Comparison of ENCODE assay signal across 14 cellular contexts in the genomic region with DNA sequence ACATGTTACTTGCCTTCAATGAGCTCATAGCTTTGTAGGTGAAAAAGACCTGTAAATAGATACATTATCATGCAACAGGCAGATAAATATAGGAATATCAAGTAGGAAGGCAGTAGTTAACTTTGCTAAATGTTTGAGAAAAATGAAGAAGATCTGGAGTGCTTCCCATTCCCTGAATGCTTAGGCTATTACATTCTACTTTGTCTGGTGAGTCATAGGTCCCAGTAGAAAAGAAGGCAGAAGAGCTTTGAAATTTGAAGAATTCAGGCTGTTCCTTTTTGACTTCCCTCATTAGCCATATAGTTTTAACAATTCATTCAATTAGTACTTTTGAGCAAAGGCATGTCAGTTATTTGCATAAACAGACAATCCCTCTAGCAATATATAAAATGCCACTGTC.
DNase-seq lines count a peak whose midpoint lies in the region; ATAC-seq, FAIRE-seq and TF ChIP-seq lines count a peak whose summit lies in the region.
"Had no signal": no experiment of that assay in that cellular context is flagged by ENCODE, and none has a peak within 500 bp of the region (broad histone marks: within the 10 kb centered on the region; RNA-seq: fewer than 3 reads in every experiment).

No MANE protein-coding gene starts in this region.

- H3K4me3 Mint-ChIP-seq in GM23338 (no peak overlapping the region), WTC11 (no peak overlapping the region)
- H3K4me3 Mint-ChIP-seq: activated T-cell treated with anti-CD3 and anti-CD28 coated beads, Interleukin-2, amount 50 U/mL, for 72 hours had no signal

- no peak overlapping the region for H2AFZ ChIP-seq in GM23338
- no peak overlapping the region for H2AFZ ChIP-seq in HepG2 (ENCODE audit: low read length)

- peak; percentile 48 for DNase-seq in GM23338 (ENCODE audit: low spot score)
- no peak for DNase-seq in WTC11 (ENCODE audit: low spot score)
- DNase-seq in glomerular visceral epithelial cell (ENCODE audit: extremely low spot score) = peak; percentile 46
- DNase-seq in HepG2 (ENCODE audit: low spot score) = no peak
- DNase-seq in ecto neural progenitor cell (ENCODE audit: low spot score) = no peak
- DNase-seq in NCI-H1694 treated with DMSO at 0.1 percent for 48 hours (lab: John Stamatoyannopoulos, UW) = no peak
- DNase-seq in activated gamma-delta T cell treated with Interleukin-2 at 50 U/mL for 16 hours = no peak
- DNase-seq: activated CD4-positive, alpha-beta T cell treated with anti-CD3 and anti-CD28 coated beads for 4 hours; activated T-cell treated with anti-CD3 and anti-CD28 coated beads, Interleukin-2, amount 50 U/mL, for 72 hours; COR-L47; MM.1S; stimulated activated naive CD8-positive, alpha-beta T cell treated with anti-CD3 and anti-CD28 coated beads, Interleukin-15, Interleukin-2, amounts not matched to agents 100 U/mL and 50 U/mL, for 24 hours had no signal

- no peaks in the 10 kb centered on the region for H3K36me3 ChIP-seq in GM23338 (ENCODE audit: insufficient read depth)
- H3K36me3 ChIP-seq in skeletal muscle satellite cell (ENCODE audit: insufficient read depth, low read length) = no peaks in the 10 kb centered on the region
- H3K36me3 ChIP-seq in HepG2 (replicated peaks in 1 of 2; ENCODE audit: control insufficient read depth in 1 of 2, insufficient read depth in 2 of 2, low read length in 2 of 2) = no peaks in the 10 kb centered on the region
- H3K36me3 ChIP-seq: ascending aorta had no signal

- H4K20me1 ChIP-seq in GM23338 (replicated peaks; ENCODE audit: insufficient read depth) = no peaks in the 10 kb centered on the region
- H4K20me1 ChIP-seq in HepG2 (ENCODE audit: insufficient read depth, low read length) = no peaks in the 10 kb centered on the region

- TF ChIP-seq CTCF in GM23338 (conservative IDR thresholded peaks at IDR 0.05; ENCODE audit: low read depth in 2 of 2) (no peak), WTC11 (IDR thresholded peaks at IDR 0.05) (no peak), HepG2 (CRISPR knock-in tag; IDR thresholded peaks at IDR 0.05) (no peak)

- H3K9me2 ChIP-seq in GM23338 (ENCODE audit: insufficient read depth) = no peaks in the 10 kb centered on the region

- no peak overlapping the region for H3K9ac ChIP-seq in skeletal muscle satellite cell (ENCODE audit: low read depth, low read length)
- H3K9ac ChIP-seq in HepG2 (ENCODE audit: insufficient read depth, low read depth, low read length) = no peak overlapping the region

- H3K4me1 ChIP-seq in GM23338 (ENCODE audit: insufficient read depth) = peaks cover 11% of the 10 kb centered on the region; the same call in 1 of the 2 replicates
- H3K4me1 ChIP-seq in skeletal muscle satellite cell (ENCODE audit: control insufficient read depth, insufficient read depth, low read length) = peaks cover 24% of the 10 kb centered on the region
- H3K4me1 ChIP-seq in HepG2 (ENCODE audit: insufficient read depth, low read length) = no peaks in the 10 kb centered on the region
- H3K4me1 ChIP-seq: ascending aorta had no signal

- H3K9me3 Mint-ChIP-seq in GM23338 (peaks cover 5% of the 10 kb centered on the region; the same call in 2 of the 3 replicates), WTC11 (peaks cover 19% of the 10 kb centered on the region)

- ATAC-seq in GM23338 (no peak), WTC11 (0 out of 2 replicates have a peak, but pooled peaks have one; percentile 32), HepG2 (no peak)
- ATAC-seq: activated T-cell treated with anti-CD3 and anti-CD28 coated beads, Interleukin-2, amount 50 U/mL, for 72 hours; stimulated activated naive CD8-positive, alpha-beta T cell treated with anti-CD3 and anti-CD28 coated beads, Interleukin-15, Interleukin-2, amounts not matched to agents 100 U/mL and 50 U/mL, for 24 hours had no signal

- POLR2A ChIA-PET in WTC11 (lab: Charles Lee) = no interaction called here
- POLR2A ChIA-PET in HepG2 (lab: Yijun Ruan, JAX) = no interaction called here

- H3K4me2 ChIP-seq in GM23338 (peak overlapping the region; percentile 7; the same call in 1 of the 2 replicates), skeletal muscle satellite cell (ENCODE audit: low read length) (peak overlapping the region; percentile 11), HepG2 (ENCODE audit: low read depth, low read length) (no peak overlapping the region)

- TF ChIP-seq RAD21 in HepG2 (CRISPR knock-in tag; IDR thresholded peaks at IDR 0.05) = no peak

- H3K27ac Mint-ChIP-seq in GM23338 (peak overlapping the region; percentile 22; the same call in 1 of the 2 replicates), WTC11 (no peak overlapping the region)
- H3K27ac Mint-ChIP-seq: activated T-cell treated with anti-CD3 and anti-CD28 coated beads, Interleukin-2, amount 50 U/mL, for 72 hours had no signal

- CTCF ChIA-PET in WTC11 (lab: Charles Lee) = interaction anchor here (0.6 to 1.0 kb wide), 2 partner anchors 35 to 642 kb away, joined by 3 to 4 read pairs; no protein-coding TSS in a partner anchor
- CTCF ChIA-PET in HepG2 (lab: Yijun Ruan, JAX; ENCODE audit: low intra/inter-chr PET ratio, low total read pairs) = no interaction called here

- BruUV-seq in HepG2 (replicated peaks; lab: Mats Ljungman, UMichigan) = no TSS peak

- H3K4me1 Mint-ChIP-seq in GM23338 (peaks cover 13% of the 10 kb centered on the region), WTC11 (peaks cover 23% of the 10 kb centered on the region)

- TF ChIP-seq POLR2A in HepG2 (IDR thresholded peaks at IDR 0.05; ENCODE audit: insufficient read depth in 1 of 2, low read depth in 2 of 2, low read length in 2 of 2) = no peak

- no peaks in the 10 kb centered on the region for H3K27me3 ChIP-seq in GM23338 (ENCODE audit: insufficient read depth)
- no peaks in the 10 kb centered on the region for H3K27me3 ChIP-seq in skeletal muscle satellite cell (ENCODE audit: control insufficient read depth, insufficient read depth, low read length)
- H3K27me3 ChIP-seq in HepG2 (ENCODE audit: control insufficient read depth in 1 of 2, insufficient read depth in 2 of 2, low read length in 2 of 2) = no peaks in the 10 kb centered on the region
- H3K27me3 ChIP-seq: ascending aorta had no signal

- intact Hi-C loops in HepG2 (cut with micrococcal nuclease; ENCODE audit: unreplicated experiment) = no loop called here

- no peak overlapping the region for H3K4me3 ChIP-seq in GM23338
- H3K4me3 ChIP-seq in skeletal muscle satellite cell (ENCODE audit: low read length) = no peak overlapping the region
- H3K4me3 ChIP-seq in HepG2 (replicated peaks in 1 of 3; ENCODE audit: insufficient read depth in 1 of 3, low read depth in 2 of 3, low read length in 3 of 3) = no peak overlapping the region
- H3K4me3 ChIP-seq: ascending aorta had no signal

- H3K9me3 ChIP-seq in skeletal muscle satellite cell (replicated peaks; ENCODE audit: low read length) (no peaks in the 10 kb centered on the region), HepG2 (ENCODE audit: low read length) (no peaks in the 10 kb centered on the region)
- H3K9me3 ChIP-seq: ascending aorta had no signal

- H3K79me2 ChIP-seq in GM23338 (replicated peaks; ENCODE audit: insufficient read depth) (no peaks in the 10 kb centered on the region), HepG2 (ENCODE audit: insufficient read depth, low read length) (no peaks in the 10 kb centered on the region)

- H3K27me3 Mint-ChIP-seq in GM23338 (ENCODE audit: insufficient read depth, low read depth, poor library complexity) (peaks cover 3% of the 10 kb centered on the region), WTC11 (ENCODE audit: low read depth) (no peaks in the 10 kb centered on the region)

- H3K36me3 Mint-ChIP-seq in GM23338 (ENCODE audit: low read depth) = 0 out of 3 replicates have a peak, but pooled peaks cover 4% of the 10 kb centered on the region
- no peaks in the 10 kb centered on the region for H3K36me3 Mint-ChIP-seq in WTC11

- in situ Hi-C loops in HepG2 (cut with HindIII; ENCODE audit: extremely low pct_ligation_motif_present, low pct_unique_long_range_greater_than_20kb) = no loop called here

- no peak for FAIRE-seq in HepG2 (lab: Jason Lieb, UNC)

- H3K27ac ChIP-seq in GM23338 (ENCODE audit: low read depth) (peak overlapping the region; percentile 79), HepG2 (ENCODE audit: extremely low read length, insufficient read depth, low read length) (no peak overlapping the region)
- H3K27ac ChIP-seq: ascending aorta had no signal

- TF ChIP-seq EP300 in HepG2 (IDR thresholded peaks at IDR 0.05; ENCODE audit: low read depth in 2 of 2, low read length in 2 of 2) (no peak), HepG2 (CRISPR knock-in tag; IDR thresholded peaks at IDR 0.05; ENCODE audit: borderline replicate concordance) (no peak)

- H3F3A ChIP-seq in GM23338 (replicated peaks; ENCODE audit: low read depth) = no peaks in the 10 kb centered on the region

TF ChIP-seq in GM23338, 12 proteins besides CTCF, POLR2A, EP300 and RAD21:
- TF ChIP-seq ZNF114 (CRISPR knock-in tag; IDR thresholded peaks at IDR 0.05) = no peak
- TF ChIP-seq NANOG (IDR thresholded peaks at IDR 0.05; ENCODE audit: borderline replicate concordance) = peak; percentile 39; the same call in 1 of the 2 replicates

TF ChIP-seq in WTC11, 78 proteins besides CTCF, POLR2A, EP300 and RAD21 (continues in another document):
- TF ChIP-seq, protein P1, sequence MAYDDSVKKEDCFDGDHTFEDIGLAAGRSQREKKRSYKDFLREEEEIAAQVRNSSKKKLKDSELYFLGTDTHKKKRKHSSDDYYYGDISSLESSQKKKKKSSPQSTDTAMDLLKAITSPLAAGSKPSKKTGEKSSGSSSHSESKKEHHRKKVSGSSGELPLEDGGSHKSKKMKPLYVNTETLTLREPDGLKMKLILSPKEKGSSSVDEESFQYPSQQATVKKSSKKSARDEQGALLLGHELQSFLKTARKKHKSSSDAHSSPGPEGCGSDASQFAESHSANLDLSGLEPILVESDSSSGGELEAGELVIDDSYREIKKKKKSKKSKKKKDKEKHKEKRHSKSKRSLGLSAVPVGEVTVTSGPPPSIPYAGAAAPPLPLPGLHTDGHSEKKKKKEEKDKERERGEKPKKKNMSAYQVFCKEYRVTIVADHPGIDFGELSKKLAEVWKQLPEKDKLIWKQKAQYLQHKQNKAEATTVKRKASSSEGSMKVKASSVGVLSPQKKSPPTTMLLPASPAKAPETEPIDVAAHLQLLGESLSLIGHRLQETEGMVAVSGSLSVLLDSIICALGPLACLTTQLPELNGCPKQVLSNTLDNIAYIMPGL (CRISPR knock-in tag; IDR thresholded peaks at IDR 0.05) = no peak

TF ChIP-seq in HepG2, 621 proteins besides CTCF, POLR2A, EP300 and RAD21 (continues in another document):
- TF ChIP-seq SOX6 (IDR thresholded peaks at IDR 0.05) (no peak), SOX6 (CRISPR knock-in tag; IDR thresholded peaks at IDR 0.05) (no peak), SP4 (CRISPR knock-in tag; IDR thresholded peaks at IDR 0.05) (no peak), DPF2 (CRISPR knock-in tag; IDR thresholded peaks at IDR 0.05; ENCODE audit: borderline replicate concordance, low read depth) (no peak), ZNF256 (CRISPR knock-in tag; conservative IDR thresholded peaks at IDR 0.05) (no peak), ZNF878 (CRISPR knock-in tag; IDR thresholded peaks at IDR 0.05) (no peak), ZNF33B (CRISPR knock-in tag; IDR thresholded peaks at IDR 0.05) (no peak)

Comparison
In these comparisons a context has a peak if more than half of its experiments do, and no peak if none do; other contexts are left out.
1. DNase-seq: peak in GM23338 (single experiment) and glomerular visceral epithelial cell (single experiment); none in WTC11 (single experiment), HepG2 (single experiment), ecto neural progenitor cell (single experiment), NCI-H1694 treated with DMSO at 0.1 percent for 48 hours (single experiment) and activated gamma-delta T cell treated with Interleukin-2 at 50 U/mL for 16 hours (single experiment).